Comparison of ENCODE assay signal across 32 cellular contexts in genomic region chr9:113978954-113979712, GRCh38.
A peak's percentile ranks its signal among the peaks of the same experiment; 100 is the strongest.
DNase-seq lines count a peak whose midpoint lies in the region; ATAC-seq, FAIRE-seq and TF ChIP-seq lines count a peak whose summit lies in the region.
"Had no signal": no experiment of that assay in that cellular context is flagged by ENCODE, and none has a peak within 500 bp of the region (broad histone marks: within the 10 kb centered on the region; RNA-seq: fewer than 3 reads in every experiment).

No MANE protein-coding gene starts in this region.

- H3K27me3 ChIP-seq in AG04450 (ENCODE audit: control insufficient read depth, insufficient read depth, low read length) = no peaks in the 10 kb centered on the region
- no peaks in the 10 kb centered on the region for H3K27me3 ChIP-seq in GM23248 (replicated peaks; ENCODE audit: insufficient read depth)
- H3K27me3 ChIP-seq in adipocyte (replicated peaks; ENCODE audit: control insufficient read depth, insufficient read depth, low read length) = no peaks in the 10 kb centered on the region
- no peaks in the 10 kb centered on the region for H3K27me3 ChIP-seq in pancreas
- H3K27me3 ChIP-seq: BLaER1 treated with 17β-estradiol and CSF1 and Interleukin-3, amounts not matched to agents 10 nM and 100 nM; Peyer's patch; SJSA1; spleen had no signal

- TF ChIP-seq CTCF in AG04450 (IDR thresholded peaks at IDR 0.05; ENCODE audit: low read depth, low read length) (no peak), progenitor cell of endocrine pancreas (IDR thresholded peaks at IDR 0.05; ENCODE audit: unreplicated experiment) (no peak), pancreas (IDR thresholded peaks at IDR 0.05) (no peak)

- POLR2A ChIA-PET in AG04450 (lab: Yijun Ruan, JAX) = no interaction called here

- no peaks in the 10 kb centered on the region for H3F3A ChIP-seq in GM23248 (ENCODE audit: insufficient read depth)

- no peaks in the 10 kb centered on the region for H3K36me3 ChIP-seq in GM23248 (ENCODE audit: low read depth)
- H3K36me3 ChIP-seq in adipocyte (ENCODE audit: control insufficient read depth, insufficient read depth, low read length, severe bottlenecking) = no peaks in the 10 kb centered on the region
- H3K36me3 ChIP-seq in pancreas = no peaks in the 10 kb centered on the region
- H3K36me3 ChIP-seq: Peyer's patch, spleen had no signal

- no peak for FAIRE-seq in pancreas (lab: Jason Lieb, UNC)
- FAIRE-seq: A549, endometrium, keratinocyte had no signal

- in situ Hi-C loops in GM23248 (cut with MboI) = no loop called here

- H3K4me2 ChIP-seq in GM23248 (ENCODE audit: unreplicated experiment) = no peak overlapping the region
- H3K4me2 ChIP-seq: A549; BLaER1 treated with 17β-estradiol and CSF1 and Interleukin-3, amounts not matched to agents 10 nM and 100 nM had no signal

- H3K27me3 Mint-ChIP-seq in progenitor cell of endocrine pancreas = no peaks in the 10 kb centered on the region
- H3K27me3 Mint-ChIP-seq: activated CD4-positive, alpha-beta memory T cell treated with anti-CD3 and anti-CD28 coated beads, Interleukin-2, amount 10 ng/mL, durations not matched to agents 7 days and 5 days; activated T-helper 17 cell treated with anti-CD3 and anti-CD28 coated beads, Interleukin-2, amount 50 U/mL, for 72 hours had no signal

- peaks cover 5% of the 10 kb centered on the region for H3K36me3 Mint-ChIP-seq in progenitor cell of endocrine pancreas (ENCODE audit: insufficient read depth)
- H3K36me3 Mint-ChIP-seq: natural killer cell had no signal

- 28 to 36% methylated on average over 5 of the region's 5 CpGs for WGBS in GM23248 (ENCODE audit: low coverage in 1 of 2, low lambda C conversion rate in 2 of 2, missing lambda C conversion rate in 2 of 2), 2 experiments
- 90 to 92% methylated on average over 5 of the region's 5 CpGs for WGBS in pancreas, 2 donors

- H3K9me2 ChIP-seq in GM23248 (ENCODE audit: insufficient read depth) = no peaks in the 10 kb centered on the region

- H3K4me3 Mint-ChIP-seq in progenitor cell of endocrine pancreas (ENCODE audit: low read depth) = no peak overlapping the region
- H3K4me3 Mint-ChIP-seq: activated CD4-positive, alpha-beta memory T cell treated with anti-CD3 and anti-CD28 coated beads, Interleukin-2, amount 10 ng/mL, durations not matched to agents 7 days and 5 days; activated T-helper 17 cell treated with anti-CD3 and anti-CD28 coated beads, Interleukin-2, amount 50 U/mL, for 72 hours; natural killer cell; T-helper 1 cell treated with Interleukin-12 subunit alpha and Interleukin-12 subunit beta and Interleukin-4 antibody, amounts not matched to agents 30 μg/mL and 1 μg/mL, for 36 hours had no signal

- no peak for ATAC-seq in GM19467 (IDR thresholded peaks at IDR 0.05; ENCODE audit: unreplicated experiment)
- no peak for ATAC-seq in pancreas
- ATAC-seq in GM19395 (IDR thresholded peaks at IDR 0.05; ENCODE audit: unreplicated experiment) = no peak
- ATAC-seq: A549; activated T-helper 17 cell treated with anti-CD3 and anti-CD28 coated beads, Interleukin-2, amount 50 U/mL, for 72 hours; natural killer cell; right cardiac atrium had no signal

- no peaks in the 10 kb centered on the region for H3K9me3 Mint-ChIP-seq in progenitor cell of endocrine pancreas (ENCODE audit: low read depth)
- H3K9me3 Mint-ChIP-seq: activated CD4-positive, alpha-beta memory T cell treated with anti-CD3 and anti-CD28 coated beads, Interleukin-2, amount 10 ng/mL, durations not matched to agents 7 days and 5 days; activated T-helper 17 cell treated with anti-CD3 and anti-CD28 coated beads, Interleukin-2, amount 50 U/mL, for 72 hours; natural killer cell; T-helper 1 cell treated with Interleukin-12 subunit alpha and Interleukin-12 subunit beta and Interleukin-4 antibody, amounts not matched to agents 30 μg/mL and 1 μg/mL, for 36 hours had no signal

- no peak for DNase-seq in AG04450 (ENCODE audit: low read depth, low spot score)
- DNase-seq in GM23248 = peak; percentile 62
- peak; percentile 56 for DNase-seq in adipocyte (ENCODE audit: low read depth)
- DNase-seq in fibroblast of peridontal ligament (ENCODE audit: extremely low read depth) = peak; percentile 66
- no peak for DNase-seq in progenitor cell of endocrine pancreas (ENCODE audit: low spot score, unreplicated experiment)
- DNase-seq in pancreas = no peak
- DNase-seq: activated CD4-positive, alpha-beta memory T cell treated with anti-CD3 and anti-CD28 coated beads, Interleukin-2, amount 10 ng/mL, durations not matched to agents 7 days and 5 days; activated CD4-positive, alpha-beta T cell treated with anti-CD3 and anti-CD28 coated beads for 1 hour; activated naive CD4-positive, alpha-beta T cell treated with anti-CD3 and anti-CD28 coated beads, Interleukin-2, amount 50 U/mL, for 16 hours; anterior cingulate cortex; caudate nucleus; COR-L47; DMS79; natural killer cell; NCI-H1048; NCI-H187; NCI-H2171 treated with DMSO at 0.1 percent for 48 hours; NCI-H524 treated with DMSO at 0.1 percent for 48 hours; Peyer's patch; right cardiac atrium; spleen; trophoblast cell had no signal

- H3K9ac ChIP-seq in GM23248 = no peak overlapping the region
- H3K9ac ChIP-seq in adipocyte (ENCODE audit: low read length) = no peak overlapping the region
- H3K9ac ChIP-seq: BLaER1 treated with 17β-estradiol and CSF1 and Interleukin-3, amounts not matched to agents 10 nM and 100 nM had no signal

- CTCF ChIA-PET in AG04450 (lab: Charles Lee) = interaction anchor here (1.7 kb wide), 1 partner anchor 16 kb away, joined by 4 read pairs; no protein-coding TSS in a partner anchor

- H3K9me3 ChIP-seq in AG04450 (ENCODE audit: control insufficient read depth, insufficient read depth, low read length) = no peaks in the 10 kb centered on the region; the same call in 1 of the 2 replicates
- H3K9me3 ChIP-seq in GM23248 (ENCODE audit: low read depth) = no peaks in the 10 kb centered on the region
- H3K9me3 ChIP-seq in adipocyte (ENCODE audit: control insufficient read depth, low read length) = no peaks in the 10 kb centered on the region
- no peaks in the 10 kb centered on the region for H3K9me3 ChIP-seq in pancreas
- H3K9me3 ChIP-seq: A549; BLaER1 treated with 17β-estradiol and CSF1 and Interleukin-3, amounts not matched to agents 10 nM and 100 nM; Peyer's patch; SJSA1; spleen had no signal

- H3K27ac Mint-ChIP-seq in progenitor cell of endocrine pancreas = no peak overlapping the region
- H3K27ac Mint-ChIP-seq: activated CD4-positive, alpha-beta memory T cell treated with anti-CD3 and anti-CD28 coated beads, Interleukin-2, amount 10 ng/mL, durations not matched to agents 7 days and 5 days; activated T-helper 17 cell treated with anti-CD3 and anti-CD28 coated beads, Interleukin-2, amount 50 U/mL, for 72 hours; natural killer cell; T-helper 1 cell treated with Interleukin-12 subunit alpha and Interleukin-12 subunit beta and Interleukin-4 antibody, amounts not matched to agents 30 μg/mL and 1 μg/mL, for 36 hours had no signal

- H3K4me3 ChIP-seq in AG04450 (ENCODE audit: low read depth, low read length) (no peak overlapping the region), GM23248 (no peak overlapping the region), adipocyte (ENCODE audit: low read length) (no peak overlapping the region), pancreas (no peak overlapping the region)
- H3K4me3 ChIP-seq: A549; BLaER1 treated with 17β-estradiol and CSF1 and Interleukin-3, amounts not matched to agents 10 nM and 100 nM; Peyer's patch; SJSA1; spleen had no signal

- peaks cover 2% of the 10 kb centered on the region for H3K4me1 Mint-ChIP-seq in progenitor cell of endocrine pancreas (ENCODE audit: low read depth)
- H3K4me1 Mint-ChIP-seq: activated CD4-positive, alpha-beta memory T cell treated with anti-CD3 and anti-CD28 coated beads, Interleukin-2, amount 10 ng/mL, durations not matched to agents 7 days and 5 days; activated T-helper 17 cell treated with anti-CD3 and anti-CD28 coated beads, Interleukin-2, amount 50 U/mL, for 72 hours; natural killer cell had no signal

- H2AFZ ChIP-seq in GM23248 = no peak overlapping the region

- intact Hi-C loops in pancreas (cut with DNase I) = no loop called here

- H3K27ac ChIP-seq in AG04450 (ENCODE audit: low read depth, low read length) (peak overlapping the region; percentile 33), GM23248 (no peak overlapping the region), pancreas (no peak overlapping the region)
- H3K27ac ChIP-seq: A549; BLaER1 treated with 17β-estradiol and CSF1 and Interleukin-3, amounts not matched to agents 10 nM and 100 nM; HL-60; Peyer's patch; SJSA1; spleen had no signal

- H4K20me1 ChIP-seq in GM23248 (ENCODE audit: insufficient read depth) = no peaks in the 10 kb centered on the region

- H3K79me2 ChIP-seq in GM23248 (ENCODE audit: insufficient read depth) = no peaks in the 10 kb centered on the region

- peaks cover 14% of the 10 kb centered on the region for H3K4me1 ChIP-seq in GM23248 (ENCODE audit: insufficient read depth)
- H3K4me1 ChIP-seq in adipocyte (ENCODE audit: control insufficient read depth, insufficient read depth, low read length) = peaks cover 5% of the 10 kb centered on the region
- peaks cover 0 to 2% (median 0%) of the 10 kb centered on the region in 3 donors for H3K4me1 ChIP-seq in pancreas
- H3K4me1 ChIP-seq: SJSA1, spleen had no signal

Comparison
In these comparisons a context has a peak if more than half of its experiments do, and no peak if none do; other contexts are left out.
1. DNase-seq: peak in GM23248 (single experiment), adipocyte (single experiment) and fibroblast of peridontal ligament (single experiment); none in AG04450 (single experiment), progenitor cell of endocrine pancreas (single experiment) and pancreas (0 of 6).